Comparison of ENCODE assay signal across 23 cellular contexts in the genomic region with DNA sequence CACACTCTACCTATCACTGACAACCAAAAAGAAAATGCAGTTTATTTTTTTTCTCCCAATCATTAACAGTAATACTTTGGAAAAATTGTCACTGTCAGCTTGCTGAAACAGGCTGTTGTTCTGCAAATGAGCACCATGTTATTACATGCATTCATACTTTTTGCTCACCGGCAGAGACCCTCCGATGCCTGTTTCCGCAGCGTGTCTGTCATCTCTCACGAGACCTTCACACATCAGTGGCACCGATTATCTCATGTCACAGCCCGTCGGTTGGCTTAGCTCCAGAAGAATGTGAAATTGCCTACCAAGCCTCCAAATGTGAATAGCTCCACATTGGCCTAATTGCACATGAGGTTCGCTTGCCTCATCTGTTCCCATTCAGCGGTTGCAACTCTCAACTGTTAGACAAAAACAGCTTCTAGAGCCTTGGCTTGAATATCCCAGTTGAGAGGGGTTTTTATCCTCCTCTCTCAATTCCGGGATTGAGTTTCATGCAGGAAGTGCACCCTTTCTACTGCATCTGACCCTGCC.
"Had no signal": no experiment of that assay in that cellular context is flagged by ENCODE, and none has a peak within 500 bp of the region (broad histone marks: within the 10 kb centered on the region; RNA-seq: fewer than 3 reads in every experiment).

No MANE protein-coding gene starts in this region.

- H3K27ac ChIP-seq: coronary artery, esophagus muscularis mucosa, gastrocnemius medialis, right lobe of liver, skin epidermis, tibial nerve had no signal

- H3K9me3 ChIP-seq: esophagus muscularis mucosa, gastrocnemius medialis, mucosa of descending colon, right lobe of liver, tibial nerve had no signal

- H3K4me1 ChIP-seq: esophagus muscularis mucosa, gastrocnemius medialis, right lobe of liver, tibial nerve had no signal

- H3K4me3 ChIP-seq: coronary artery, esophagus muscularis mucosa, gastrocnemius medialis, mucosa of descending colon, right lobe of liver, skin epidermis, tibial nerve had no signal

- H3K27me3 ChIP-seq: esophagus muscularis mucosa, gastrocnemius medialis, right lobe of liver, tibial nerve had no signal

- DNase-seq: activated B cell treated with CpG ODN at 0.5 μM for 24 hours; activated CD4-positive, alpha-beta memory T cell treated with anti-CD3 and anti-CD28 coated beads for 36 hours; activated CD4-positive, alpha-beta T cell treated with anti-CD3 and anti-CD28 coated beads for 36 hours; activated naive CD4-positive, alpha-beta T cell treated with anti-CD3 and anti-CD28 coated beads for 36 hours; activated naive CD8-positive, alpha-beta T cell treated with anti-CD3 and anti-CD28 coated beads, Interleukin-2, amount 10 ng/mL, durations not matched to agents 7 days and 5 days; activated T-cell treated with anti-CD3 and anti-CD28 coated beads, Interleukin-2, amount 50 U/mL, for 48 hours; amniotic stem cell; cerebellar nuclear complex; gastrocnemius medialis; hypothalamus; left cardiac atrium; mucosa of descending colon; nephron progenitor cell; nucleus accumbens; right lobe of liver; stimulated activated CD4-positive, alpha-beta T cell treated with anti-CD3 and anti-CD28 coated beads, Interleukin-1b, Interleukin-23, amount 100 ng/mL, for 48 hours; stimulated activated naive CD8-positive, alpha-beta T cell treated with anti-CD3 and anti-CD28 coated beads, Interleukin-15, amount 100 ng/mL, for 72 hours; T1000 had no signal

- H3K36me3 ChIP-seq: esophagus muscularis mucosa, gastrocnemius medialis, right lobe of liver, tibial nerve had no signal

- FAIRE-seq: islet of Langerhans had no signal
